In genomic region chr11:117597083-117597482, GRCh38 we compare ENCODE assay signal across 9 cellular contexts.
DNase-seq lines count a peak whose midpoint lies in the region; ATAC-seq lines count a peak whose summit lies in the region.
"Had no signal": no experiment of that assay in that cellular context is flagged by ENCODE, and none has a peak within 500 bp of the region (broad histone marks: within the 10 kb centered on the region; RNA-seq: fewer than 3 reads in every experiment).

No MANE protein-coding gene starts in this region.

- DNase-seq in Daoy (ENCODE audit: low read depth) (peak; percentile 63), MG63 (peak; percentile 33), lung microvascular endothelial cell (ENCODE audit: low read depth in 2 of 2) (peak; percentile 50 to 62), NCI-H146 treated with DMSO at 0.1 percent for 48 hours (lab: John Stamatoyannopoulos, UW; ENCODE audit: unreplicated experiment) (no peak), DMS79 (lab: John Stamatoyannopoulos, UW) (no peak), NCI-H510A treated with DMSO at 0.1 percent for 48 hours (lab: John Stamatoyannopoulos, UW) (no peak)
- DNase-seq in activated naive CD8-positive, alpha-beta T cell treated with anti-CD3 and anti-CD28 coated beads, Interleukin-2, amount 10 ng/mL, durations not matched to agents 7 days and 5 days = peak; percentile 76

- H3K4me3 ChIP-seq in MG63 = no peak overlapping the region
- H3K4me3 ChIP-seq: ovary had no signal

- H3K4me3 Mint-ChIP-seq in activated naive CD8-positive, alpha-beta T cell treated with anti-CD3 and anti-CD28 coated beads, Interleukin-2, amount 10 ng/mL, durations not matched to agents 7 days and 5 days = no peak overlapping the region

- H3K36me3 Mint-ChIP-seq in activated naive CD8-positive, alpha-beta T cell treated with anti-CD3 and anti-CD28 coated beads, Interleukin-2, amount 10 ng/mL, durations not matched to agents 7 days and 5 days = no peaks in the 10 kb centered on the region

- no peaks in the 10 kb centered on the region for H3K9me3 ChIP-seq in MG63
- H3K9me3 ChIP-seq: ovary had no signal

- H3K4me1 Mint-ChIP-seq in activated naive CD8-positive, alpha-beta T cell treated with anti-CD3 and anti-CD28 coated beads, Interleukin-2, amount 10 ng/mL, durations not matched to agents 7 days and 5 days = no peaks in the 10 kb centered on the region

- H3K9me3 Mint-ChIP-seq in activated naive CD8-positive, alpha-beta T cell treated with anti-CD3 and anti-CD28 coated beads, Interleukin-2, amount 10 ng/mL, durations not matched to agents 7 days and 5 days = no peaks in the 10 kb centered on the region

- peaks cover 9% of the 10 kb centered on the region for H3K27me3 Mint-ChIP-seq in activated naive CD8-positive, alpha-beta T cell treated with anti-CD3 and anti-CD28 coated beads, Interleukin-2, amount 10 ng/mL, durations not matched to agents 7 days and 5 days

- ATAC-seq in activated naive CD8-positive, alpha-beta T cell treated with anti-CD3 and anti-CD28 coated beads, Interleukin-2, amount 10 ng/mL, durations not matched to agents 7 days and 5 days (ENCODE audit: low read depth) = no peak
- ATAC-seq in HG02610 (IDR thresholded peaks at IDR 0.05; ENCODE audit: unreplicated experiment) = no peak

- no peaks in the 10 kb centered on the region for H3K36me3 ChIP-seq in MG63
- H3K36me3 ChIP-seq: ovary had no signal

- peaks cover 13% of the 10 kb centered on the region; the same call in 1 of the 2 replicates for H3K27me3 ChIP-seq in MG63
- H3K27me3 ChIP-seq: ovary had no signal

- POLR2A ChIA-PET in activated naive CD8-positive, alpha-beta T cell treated with anti-CD3 and anti-CD28 coated beads, Interleukin-2, amount 10 ng/mL, durations not matched to agents 7 days and 5 days (lab: Charles Lee) = no interaction called here

- H3K27ac Mint-ChIP-seq in activated naive CD8-positive, alpha-beta T cell treated with anti-CD3 and anti-CD28 coated beads, Interleukin-2, amount 10 ng/mL, durations not matched to agents 7 days and 5 days = no peak overlapping the region

Comparison
In these comparisons a context has a peak if more than half of its experiments do, and no peak if none do; other contexts are left out.
1. DNase-seq: peak in Daoy (single experiment), MG63 (single experiment), activated naive CD8-positive, alpha-beta T cell treated with anti-CD3 and anti-CD28 coated beads, Interleukin-2, amount 10 ng/mL, durations not matched to agents 7 days and 5 days (single experiment) and lung microvascular endothelial cell (2 of 2); none in NCI-H146 treated with DMSO at 0.1 percent for 48 hours (single experiment), DMS79 (single experiment) and NCI-H510A treated with DMSO at 0.1 percent for 48 hours (single experiment).